16 cellular contexts compared by ENCODE assay signal in genomic region chr15:58393196-58393790, GRCh38. TPM values are rescaled to one million over a fixed set of nuclear protein-coding genes. Genes with fewer than 3 reads are reported as not detected.
DNase-seq lines count a peak whose midpoint lies in the region; ATAC-seq, FAIRE-seq and TF ChIP-seq lines count a peak whose summit lies in the region.
"Had no signal": no experiment of that assay in that cellular context is flagged by ENCODE, and none has a peak within 500 bp of the region (broad histone marks: within the 10 kb centered on the region; RNA-seq: fewer than 3 reads in every experiment).

No MANE protein-coding gene starts in this region.

- no peak overlapping the region for H3K4me2 ChIP-seq in HepG2 (ENCODE audit: low read depth, low read length)
- no peak overlapping the region for H3K4me2 ChIP-seq in neural progenitor cell

- no peaks in the 10 kb centered on the region for H3K36me3 Mint-ChIP-seq in neural progenitor cell

- CTCF ChIA-PET in HepG2 (lab: Yijun Ruan, JAX; ENCODE audit: low intra/inter-chr PET ratio, low total read pairs), result no interaction called here

- H4K20me1 ChIP-seq in HepG2 (ENCODE audit: insufficient read depth, low read length), result no peaks in the 10 kb centered on the region
- H4K20me1 ChIP-seq in neural progenitor cell (ENCODE audit: low read depth), result no peaks in the 10 kb centered on the region

- H3K9me3 Mint-ChIP-seq in neural progenitor cell, result no peaks in the 10 kb centered on the region
- H3K9me3 Mint-ChIP-seq: activated T-cell treated with anti-CD3 and anti-CD28 coated beads, Interleukin-2, amount 50 U/mL, for 24 hours had no signal

- WGBS in liver, result 71% methylated on average over 5 of the region's 5 CpGs
- 46% methylated on average over 5 of the region's 5 CpGs for WGBS in HepG2 (ENCODE audit: low lambda C conversion rate)

- no peak for TF ChIP-seq CTCF in liver (IDR thresholded peaks at IDR 0.05; ENCODE audit: low read depth, low read length, missing input control)
- no peak for TF ChIP-seq CTCF in HepG2 (CRISPR knock-in tag; IDR thresholded peaks at IDR 0.05)
- TF ChIP-seq CTCF in colonic mucosa (IDR thresholded peaks at IDR 0.05), result no peak
- no peak for TF ChIP-seq CTCF in neural progenitor cell (IDR thresholded peaks at IDR 0.05)
- TF ChIP-seq CTCF in vagina (IDR thresholded peaks at IDR 0.05), result no peak

- H3K4me3 Mint-ChIP-seq in neural progenitor cell, result no peak overlapping the region
- H3K4me3 Mint-ChIP-seq: activated T-cell treated with anti-CD3 and anti-CD28 coated beads, Interleukin-2, amount 50 U/mL, for 24 hours had no signal

- peaks cover 2% of the 10 kb centered on the region for H3K27me3 Mint-ChIP-seq in neural progenitor cell (ENCODE audit: insufficient read depth, low read depth)
- H3K27me3 Mint-ChIP-seq: activated T-cell treated with anti-CD3 and anti-CD28 coated beads, Interleukin-2, amount 50 U/mL, for 24 hours had no signal

- H3K27ac ChIP-seq in liver (ENCODE audit: low read depth in 1 of 2, low read length in 2 of 2) (peak overlapping the region; percentile 60 to 64), HepG2 (ENCODE audit: extremely low read length, insufficient read depth, low read length) (no peak overlapping the region), colonic mucosa (peak overlapping the region; percentile 67), neural progenitor cell (no peak overlapping the region), vagina (peak overlapping the region; percentile 70)
- H3K27ac ChIP-seq: coronary artery had no signal

- H3K27me3 ChIP-seq in liver (ENCODE audit: control insufficient read depth in 4 of 4, insufficient read depth in 4 of 4, low read length in 3 of 4) (no peaks in the 10 kb centered on the region), HepG2 (ENCODE audit: control insufficient read depth in 1 of 2, insufficient read depth in 2 of 2, low read length in 2 of 2) (peaks cover 1 to 5% of the 10 kb centered on the region in 2 experiments; a peak in 3 of 5 replicates), colonic mucosa (no peaks in the 10 kb centered on the region), neural progenitor cell (no peaks in the 10 kb centered on the region), vagina (no peaks in the 10 kb centered on the region), HAP-1 (ENCODE audit: low read depth) (0 out of 2 replicates have a peak, but pooled peaks cover 2% of the 10 kb centered on the region)

- no peak overlapping the region for H3K27ac Mint-ChIP-seq in neural progenitor cell
- H3K27ac Mint-ChIP-seq: activated T-cell treated with anti-CD3 and anti-CD28 coated beads, Interleukin-2, amount 50 U/mL, for 24 hours had no signal

- in situ Hi-C loops in HepG2 (cut with HindIII; ENCODE audit: extremely low pct_ligation_motif_present, low pct_unique_long_range_greater_than_20kb), result no loop called here
- in situ Hi-C loops in HAP-1 (cut with MboI; ENCODE audit: low sequenced_read_pairs), result no loop called here

- H3K79me2 ChIP-seq in HepG2 (ENCODE audit: insufficient read depth, low read length) (no peaks in the 10 kb centered on the region), neural progenitor cell (ENCODE audit: low read depth) (no peaks in the 10 kb centered on the region)

- POLR2A ChIA-PET in HepG2 (lab: Yijun Ruan, JAX), result no interaction called here

- no peaks in the 10 kb centered on the region for H3F3A ChIP-seq in neural progenitor cell (ENCODE audit: low read depth)

- intact Hi-C loops in HepG2 (cut with micrococcal nuclease; ENCODE audit: unreplicated experiment), result no loop called here
- intact Hi-C loops in colonic mucosa (cut with DNase I), result no loop called here
- intact Hi-C loops in vagina (cut with DNase I), result no loop called here

- H3K4me3 ChIP-seq in liver (ENCODE audit: low read depth in 1 of 3, low read length in 3 of 3), result no peak overlapping the region
- H3K4me3 ChIP-seq in HepG2 (replicated peaks in 1 of 3; ENCODE audit: insufficient read depth in 1 of 3, low read depth in 2 of 3, low read length in 3 of 3), result no peak overlapping the region
- H3K4me3 ChIP-seq in colonic mucosa, result no peak overlapping the region
- no peak overlapping the region for H3K4me3 ChIP-seq in neural progenitor cell
- H3K4me3 ChIP-seq in vagina, result no peak overlapping the region
- H3K4me3 ChIP-seq in HAP-1, result no peak overlapping the region
- H3K4me3 ChIP-seq: coronary artery had no signal

- H3K9ac ChIP-seq in liver (ENCODE audit: low read depth in 1 of 2, low read length in 2 of 2), result no peak overlapping the region
- no peak overlapping the region for H3K9ac ChIP-seq in HepG2 (ENCODE audit: insufficient read depth, low read depth, low read length)
- no peak overlapping the region for H3K9ac ChIP-seq in colonic mucosa (ENCODE audit: low read depth in 2 of 2, low read length in 2 of 2)
- no peak overlapping the region for H3K9ac ChIP-seq in neural progenitor cell

- no peak overlapping the region for H2AFZ ChIP-seq in HepG2 (ENCODE audit: low read length)
- H2AFZ ChIP-seq in neural progenitor cell (replicated peaks), result no peak overlapping the region

- BruUV-seq in HepG2 (replicated peaks; lab: Mats Ljungman, UMichigan), result no TSS peak

- no peaks in the 10 kb centered on the region for H3K9me3 ChIP-seq in liver (ENCODE audit: control insufficient read depth in 4 of 4, low read length in 3 of 4)
- no peaks in the 10 kb centered on the region for H3K9me3 ChIP-seq in HepG2 (ENCODE audit: low read length)
- H3K9me3 ChIP-seq in colonic mucosa, result no peaks in the 10 kb centered on the region
- H3K9me3 ChIP-seq in neural progenitor cell (ENCODE audit: low read depth), result no peaks in the 10 kb centered on the region
- no peaks in the 10 kb centered on the region for H3K9me3 ChIP-seq in vagina
- H3K9me3 ChIP-seq in HAP-1, result no peaks in the 10 kb centered on the region

- peaks cover 34% of the 10 kb centered on the region for H3K4me1 Mint-ChIP-seq in neural progenitor cell

- peaks cover 5 to 50% (median 29%) of the 10 kb centered on the region in 4 donors for H3K4me1 ChIP-seq in liver (ENCODE audit: control insufficient read depth in 4 of 4, insufficient read depth in 4 of 4, low read length in 3 of 4)
- peaks cover 11% of the 10 kb centered on the region for H3K4me1 ChIP-seq in HepG2 (ENCODE audit: insufficient read depth, low read length)
- H3K4me1 ChIP-seq in colonic mucosa, result no peaks in the 10 kb centered on the region
- H3K4me1 ChIP-seq in neural progenitor cell, result peaks cover 13% of the 10 kb centered on the region
- H3K4me1 ChIP-seq in vagina, result peaks cover 35% of the 10 kb centered on the region
- no peaks in the 10 kb centered on the region for H3K4me1 ChIP-seq in HAP-1

- DNase-seq in HepG2 (ENCODE audit: low spot score) (no peak), colonic mucosa (peak; percentile 75), neural progenitor cell (ENCODE audit: low spot score) (peak; percentile 60), vagina (ENCODE audit: extremely low spot score in 2 of 2) (peak in 1 of 2 donors; percentile 58), HAP-1 (ENCODE audit: low spot score in 2 of 2) (no peak), NCI-H526 (lab: John Stamatoyannopoulos, UW) (no peak)
- no peak for DNase-seq in activated CD4-positive, CD25-positive, alpha-beta regulatory T cell (lab: John Stamatoyannopoulos, UW)
- DNase-seq: activated CD4-positive, alpha-beta T cell treated with anti-CD3 and anti-CD28 coated beads for 4 hours; activated T-cell treated with anti-CD3 and anti-CD28 coated beads, Interleukin-2, amount 50 U/mL, for 24 hours; NCI-H774; stimulated activated naive CD4-positive, alpha-beta T cell treated with Interleukin-2 at 50 U/mL for 16 hours; T-helper 2 cell had no signal

- H3K36me3 ChIP-seq in liver (ENCODE audit: control insufficient read depth in 4 of 4, insufficient read depth in 3 of 4, low read depth in 1 of 4, low read length in 3 of 4) (no peaks in the 10 kb centered on the region), HepG2 (replicated peaks in 1 of 2; ENCODE audit: control insufficient read depth in 1 of 2, insufficient read depth in 2 of 2, low read length in 2 of 2) (no peaks in the 10 kb centered on the region), colonic mucosa (no peaks in the 10 kb centered on the region), neural progenitor cell (no peaks in the 10 kb centered on the region), vagina (no peaks in the 10 kb centered on the region), HAP-1 (replicated peaks) (no peaks in the 10 kb centered on the region)

- TF ChIP-seq RAD21 in liver (IDR thresholded peaks at IDR 0.05) (no peak), HepG2 (CRISPR knock-in tag; IDR thresholded peaks at IDR 0.05) (no peak)

- no peak for ATAC-seq in HepG2

- TF ChIP-seq POLR2A in HepG2 (IDR thresholded peaks at IDR 0.05; ENCODE audit: insufficient read depth in 1 of 2, low read depth in 2 of 2, low read length in 2 of 2) (no peak), vagina (IDR thresholded peaks at IDR 0.05) (no peak)

- TF ChIP-seq EP300 in HepG2 (IDR thresholded peaks at IDR 0.05; ENCODE audit: low read depth in 2 of 2, low read length in 2 of 2) (no peak), HepG2 (CRISPR knock-in tag; IDR thresholded peaks at IDR 0.05; ENCODE audit: borderline replicate concordance) (no peak)

- no peak for FAIRE-seq in HepG2 (lab: Jason Lieb, UNC)
- FAIRE-seq: D721Med had no signal

RNA-seq across cellular contexts. Expression of gene LIPC, which starts 38.5 kb away (rescaled TPM):
- total RNA-seq in liver, result 100 to 1,000 TPM; 136 to 268 TPM
- polyA plus RNA-seq in liver, result 100 to 1,000 TPM in 1 of 2 donors, 10 to 100 TPM in 1; 60.1 to 126 TPM
- 15.0 and 26.0 TPM in 2 replicates for total RNA-seq in HepG2 (2016; rRNA removed; fragmentation: Illumina TruSeq; extraction: Trizol)
- total RNA-seq in HepG2 (2016; cell fraction: cytosol; rRNA removed; fragmentation: Illumina TruSeq; extraction: Trizol; ENCODE audit: low read depth), result 3.6 and 5.6 TPM in 2 replicates
- 14.4 and 27.2 TPM in 2 replicates for total RNA-seq in HepG2 (2016; cell fraction: insoluble cytoplasmic fraction; rRNA removed; fragmentation: Illumina TruSeq; extraction: Trizol)
- 9.5 and 11.4 TPM in 2 replicates for total RNA-seq in HepG2 (2016; cell fraction: membrane; rRNA removed; fragmentation: Illumina TruSeq; extraction: Trizol)
- total RNA-seq in HepG2 (2016; cell fraction: nucleus; rRNA removed; fragmentation: Illumina TruSeq; extraction: Trizol), result 31.9 and 35.6 TPM in 2 replicates
- 38.0 and 46.9 TPM in 2 replicates for polyA plus RNA-seq in HepG2 (2011; rRNA removed)
- polyA plus RNA-seq in HepG2 (2011; cell fraction: cytosol; rRNA removed), result 32.6 and 40.5 TPM in 2 replicates
- polyA plus RNA-seq in HepG2 (2011; cell fraction: nucleus; rRNA removed), result 25.6 and 27.7 TPM in 2 replicates
- polyA plus RNA-seq in HepG2 (2012), result 28.9 and 34.2 TPM in 2 replicates
- 9.2 and 9.9 TPM in 2 replicates for polyA plus RNA-seq in HepG2 (2016; cell fraction: cytosol; fragmentation: Illumina TruSeq; extraction: Trizol; ENCODE audit: low read depth)
- 20.8 and 21.9 TPM in 2 replicates for polyA plus RNA-seq in HepG2 (2016; cell fraction: insoluble cytoplasmic fraction; fragmentation: Illumina TruSeq; extraction: Trizol; ENCODE audit: low read depth)
- 13.3 and 17.3 TPM in 2 replicates for polyA plus RNA-seq in HepG2 (2016; cell fraction: membrane; fragmentation: Illumina TruSeq; extraction: Trizol; ENCODE audit: low read depth)
- 46.6 and 49.7 TPM in 2 replicates for polyA plus RNA-seq in HepG2 (2016; cell fraction: nucleus; fragmentation: Illumina TruSeq; extraction: Trizol; ENCODE audit: insufficient read depth, low read depth)
- 66.7 TPM in 1 of 2 replicates, not detected in the other for polyA minus RNA-seq in HepG2 (2011; rRNA and poly(A)+ RNA removed; ENCODE audit: low replicate concordance)
- polyA minus RNA-seq in HepG2 (2011; cell fraction: cytosol; rRNA and poly(A)+ RNA removed), result 17.8 and 19.8 TPM in 2 replicates
- polyA minus RNA-seq in HepG2 (2011; cell fraction: nucleus; rRNA and poly(A)+ RNA removed), result 21.2 and 25.1 TPM in 2 replicates
- 10 to 100 TPM in 1 of 2 donors, 1 to 10 TPM in 1; 2.9 to 13.8 TPM for total RNA-seq in colonic mucosa
- total RNA-seq in neural progenitor cell (ENCODE audit: low replicate concordance), result not detected in 2 replicates
- not detected for total RNA-seq in vagina
- polyA plus RNA-seq: neural cell had no signal

Comparison
In these comparisons a context has a peak if more than half of its experiments do, and no peak if none do; other contexts are left out.
1. H3K27ac ChIP-seq: peak in liver (2 of 2), colonic mucosa (single experiment) and vagina (single experiment); none in HepG2 (single experiment) and neural progenitor cell (single experiment).
2. DNase-seq: peak in colonic mucosa (single experiment) and neural progenitor cell (single experiment); none in HepG2 (single experiment), HAP-1 (0 of 2), activated CD4-positive, CD25-positive, alpha-beta regulatory T cell (0 of 4) and NCI-H526 (0 of 2).